Comparison of ENCODE assay signal across 12 cellular contexts in genomic region chr11:2299773-2300172, GRCh38. TPM values are rescaled to one million over a fixed set of nuclear protein-coding genes. Genes with fewer than 3 reads are reported as not detected.
A peak's percentile ranks its signal among the peaks of the same experiment; 100 is the strongest.
DNase-seq lines count a peak whose midpoint lies in the region; ATAC-seq and TF ChIP-seq lines count a peak whose summit lies in the region.
"Had no signal": no experiment of that assay in that cellular context is flagged by ENCODE, and none has a peak within 500 bp of the region (broad histone marks: within the 10 kb centered on the region; RNA-seq: fewer than 3 reads in every experiment).

No MANE protein-coding gene starts in this region.

- H3K4me3 ChIP-seq in BLaER1, result no peak overlapping the region
- H3K4me3 ChIP-seq: tibial nerve had no signal

- H3K9me3 ChIP-seq in BLaER1, result no peaks in the 10 kb centered on the region
- H3K9me3 ChIP-seq in CD4-positive, alpha-beta T cell (ENCODE audit: control insufficient read depth, low read length), result no peaks in the 10 kb centered on the region
- H3K9me3 ChIP-seq: tibial nerve had no signal

- POLR2A ChIA-PET in CD4-positive, alpha-beta T cell (lab: Charles Lee), result interaction anchor here (5.5 kb wide), 1 partner anchor 78 kb away, joined by 36 read pairs; the partner anchor contains the start of gene CD81
- POLR2A ChIA-PET in activated CD8-positive, alpha-beta T cell treated with anti-CD3 and anti-CD28 coated beads, Interleukin-2, amount 10 ng/mL, durations not matched to agents 7 days and 5 days (lab: Charles Lee), result interaction anchor here (1.4 kb wide), 1 partner anchor 10 kb away, joined by 4 read pairs; no protein-coding TSS in a partner anchor

- no peaks in the 10 kb centered on the region for H3K27me3 Mint-ChIP-seq in CD4-positive, alpha-beta T cell
- H3K27me3 Mint-ChIP-seq in activated CD8-positive, alpha-beta T cell treated with anti-CD3 and anti-CD28 coated beads, Interleukin-2, amount 10 ng/mL, durations not matched to agents 7 days and 5 days (ENCODE audit: low read depth), result no peaks in the 10 kb centered on the region
- H3K27me3 Mint-ChIP-seq in naive B cell, result no peaks in the 10 kb centered on the region

- TF ChIP-seq CTCF in CD4-positive, alpha-beta T cell (IDR thresholded peaks at IDR 0.05), result no peak

- peak overlapping the region; percentile 87 for H3K4me3 Mint-ChIP-seq in CD4-positive, alpha-beta T cell
- H3K4me3 Mint-ChIP-seq in activated CD8-positive, alpha-beta T cell treated with anti-CD3 and anti-CD28 coated beads, Interleukin-2, amount 10 ng/mL, durations not matched to agents 7 days and 5 days, result peak overlapping the region; percentile 76
- peak overlapping the region in 7 of 8 donors; percentile 69 to 96 (median 77) for H3K4me3 Mint-ChIP-seq in naive B cell

- H4K20me1 ChIP-seq in BLaER1, result peaks cover 42% of the 10 kb centered on the region; the same call in 1 of the 2 replicates

- no peaks in the 10 kb centered on the region; the same call in 1 of the 2 replicates for H3K27me3 ChIP-seq in BLaER1
- H3K27me3 ChIP-seq in CD4-positive, alpha-beta T cell (ENCODE audit: control insufficient read depth, insufficient read depth, low read length), result no peaks in the 10 kb centered on the region
- H3K27me3 ChIP-seq: tibial nerve had no signal

- H3K9ac ChIP-seq in BLaER1, result no peak overlapping the region

- no peaks in the 10 kb centered on the region for H3K9me3 Mint-ChIP-seq in CD4-positive, alpha-beta T cell
- H3K9me3 Mint-ChIP-seq in activated CD8-positive, alpha-beta T cell treated with anti-CD3 and anti-CD28 coated beads, Interleukin-2, amount 10 ng/mL, durations not matched to agents 7 days and 5 days (ENCODE audit: insufficient read depth), result no peaks in the 10 kb centered on the region
- H3K9me3 Mint-ChIP-seq in naive B cell, result no peaks in the 10 kb centered on the region

- CTCF ChIA-PET in CD4-positive, alpha-beta T cell (lab: Charles Lee), result no interaction called here
- CTCF ChIA-PET in activated CD8-positive, alpha-beta T cell treated with anti-CD3 and anti-CD28 coated beads, Interleukin-2, amount 10 ng/mL, durations not matched to agents 7 days and 5 days (lab: Charles Lee), result interaction anchor here (0.7 to 12.4 kb wide), 10 partner anchors 11 to 148 kb away, joined by 3 to 351 read pairs (median 4); partner anchors contain the start of gene TSSC4

- H3K4me1 ChIP-seq in BLaER1, result peaks cover 59% of the 10 kb centered on the region

- peaks cover 20% of the 10 kb centered on the region for H3K36me3 Mint-ChIP-seq in CD4-positive, alpha-beta T cell (ENCODE audit: low read depth)
- H3K36me3 Mint-ChIP-seq in activated CD8-positive, alpha-beta T cell treated with anti-CD3 and anti-CD28 coated beads, Interleukin-2, amount 10 ng/mL, durations not matched to agents 7 days and 5 days (ENCODE audit: low read depth), result peaks cover 16% of the 10 kb centered on the region
- H3K36me3 Mint-ChIP-seq in naive B cell, result no peaks in the 10 kb centered on the region

- no peaks in the 10 kb centered on the region for H3K36me3 ChIP-seq in BLaER1
- H3K36me3 ChIP-seq: tibial nerve had no signal

- intact Hi-C loops in CD4-positive, alpha-beta T cell (cut with DNase I, micrococcal nuclease), result loop anchor here (2.0 to 10.0 kb wide), 5 partner anchors 78 to 588 kb away; partner anchors contain the start of genes CD81 (in 1 of the 2), CDKN1C (in 1 of the 2) and TSSC4 (in 1 of the 2)

- no peak overlapping the region for H3K27ac ChIP-seq in BLaER1
- peak overlapping the region; percentile 54 for H3K27ac ChIP-seq in CD4-positive, alpha-beta T cell (ENCODE audit: low read depth, low read length)
- H3K27ac ChIP-seq: tibial nerve had no signal

- peaks cover 57% of the 10 kb centered on the region for H3K4me1 Mint-ChIP-seq in CD4-positive, alpha-beta T cell (ENCODE audit: low read depth)
- H3K4me1 Mint-ChIP-seq in activated CD8-positive, alpha-beta T cell treated with anti-CD3 and anti-CD28 coated beads, Interleukin-2, amount 10 ng/mL, durations not matched to agents 7 days and 5 days (ENCODE audit: low read depth), result peaks cover 57% of the 10 kb centered on the region
- peaks cover 28 to 39% (median 37%) of the 10 kb centered on the region in 3 donors for H3K4me1 Mint-ChIP-seq in naive B cell

- H3K27ac Mint-ChIP-seq in CD4-positive, alpha-beta T cell, result peak overlapping the region; percentile 89
- peak overlapping the region; percentile 77 for H3K27ac Mint-ChIP-seq in activated CD8-positive, alpha-beta T cell treated with anti-CD3 and anti-CD28 coated beads, Interleukin-2, amount 10 ng/mL, durations not matched to agents 7 days and 5 days
- peak overlapping the region in 4 of 6 donors; percentile 53 to 83 (median 70) for H3K27ac Mint-ChIP-seq in naive B cell

- DNase-seq in CD4-positive, alpha-beta T cell, result no peak
- DNase-seq in activated CD8-positive, alpha-beta T cell treated with anti-CD3 and anti-CD28 coated beads, Interleukin-2, amount 10 ng/mL, durations not matched to agents 7 days and 5 days, result no peak
- DNase-seq in naive B cell, result no peak
- DNase-seq in GM19240 (ENCODE audit: insufficient read length, low spot score), result no peak
- no peak for DNase-seq in cortex of kidney (lab: John Stamatoyannopoulos, UW)
- DNase-seq: foreskin melanocyte, left ventricle myocardium superior had no signal

- ATAC-seq in CD4-positive, alpha-beta T cell (ENCODE audit: poor library complexity), result no peak
- no peak for ATAC-seq in activated CD8-positive, alpha-beta T cell treated with anti-CD3 and anti-CD28 coated beads, Interleukin-2, amount 10 ng/mL, durations not matched to agents 7 days and 5 days
- ATAC-seq in naive B cell (ENCODE audit: low read depth in 2 of 2) (no peak), HG02852 (IDR thresholded peaks at IDR 0.05; ENCODE audit: unreplicated experiment) (no peak), GM18502 (IDR thresholded peaks at IDR 0.05; ENCODE audit: poor library complexity, unreplicated experiment) (no peak)
- ATAC-seq: left ventricle myocardium superior had no signal

- H3K4me2 ChIP-seq in BLaER1, result peak overlapping the region; percentile 40

RNA-seq across cellular contexts. Expression of gene C11orf21, which starts 1.9 kb away (rescaled TPM):
- total RNA-seq in CD4-positive, alpha-beta T cell, result 10 to 100 TPM; 71.2 to 71.7 TPM
- total RNA-seq in activated CD8-positive, alpha-beta T cell treated with anti-CD3 and anti-CD28 coated beads, Interleukin-2, amount 10 ng/mL, durations not matched to agents 7 days and 5 days, result 10 to 100 TPM; 37.1 to 43.2 TPM
- polyA plus RNA-seq in naive B cell (ENCODE audit: low read depth in 6 of 6), result 10 to 100 TPM in 3 of 6 donors, 1 to 10 TPM in 3; 8.3 to 15.4 (median 10.2) TPM
- total RNA-seq: LHCN-M2 had no signal

RNA-seq across cellular contexts. Expression of gene TSPAN32, which starts 2.0 kb away (rescaled TPM):
- total RNA-seq in CD4-positive, alpha-beta T cell, result 10 to 100 TPM; 81.8 TPM
- 10 to 100 TPM; 39.7 to 47.0 TPM for total RNA-seq in activated CD8-positive, alpha-beta T cell treated with anti-CD3 and anti-CD28 coated beads, Interleukin-2, amount 10 ng/mL, durations not matched to agents 7 days and 5 days
- 10 to 100 TPM in 4 of 6 donors, 1 to 10 TPM in 2; 6.5 to 24.0 (median 13.5) TPM for polyA plus RNA-seq in naive B cell (ENCODE audit: low read depth in 6 of 6)
- total RNA-seq: LHCN-M2 had no signal

RNA-seq across cellular contexts. Expression of gene ASCL2, which starts 29.4 kb away (rescaled TPM):
- total RNA-seq in CD4-positive, alpha-beta T cell, result not detected
- total RNA-seq in activated CD8-positive, alpha-beta T cell treated with anti-CD3 and anti-CD28 coated beads, Interleukin-2, amount 10 ng/mL, durations not matched to agents 7 days and 5 days, result under 1 TPM; 0.13 to 0.53 TPM
- polyA plus RNA-seq in naive B cell (ENCODE audit: low read depth in 6 of 6), result 1 to 10 TPM in 1 of 6 donors, under 1 TPM in 4, not detected in 1; 0.35 to 1.7 (median 0.60) TPM
- total RNA-seq: LHCN-M2 had no signal
